In the genomic region with DNA sequence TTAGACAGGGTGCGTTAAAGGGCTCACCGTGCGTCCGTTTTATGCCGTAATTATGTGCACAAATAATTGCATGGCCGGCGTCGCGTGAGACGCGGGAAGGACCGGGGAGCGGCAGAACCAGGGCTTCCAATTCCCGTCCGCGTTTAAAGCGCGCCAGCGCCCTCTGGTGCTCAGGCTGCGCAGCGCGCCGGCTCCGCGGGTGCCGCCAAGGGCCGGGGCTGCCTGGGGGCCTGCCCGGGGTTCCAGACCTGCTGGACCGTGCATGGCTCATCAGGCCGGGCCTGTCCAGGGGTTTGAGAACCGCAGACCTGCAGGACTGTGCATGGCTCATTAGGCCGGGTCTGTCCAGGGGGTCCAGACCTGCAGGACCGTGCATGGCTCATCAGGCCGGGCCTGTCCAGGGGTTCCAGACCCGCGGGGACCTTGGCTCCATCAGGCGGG, we compare ENCODE assay signal across 8 cellular contexts.
DNase-seq lines count a peak whose midpoint lies in the region; ATAC-seq and TF ChIP-seq lines count a peak whose summit lies in the region.

No MANE protein-coding gene starts in this region.

- H3K36me3 Mint-ChIP-seq in activated T-helper 17 cell treated with anti-CD3 and anti-CD28 coated beads, Interleukin-2, amount 50 U/mL, for 72 hours (ENCODE audit: low read depth), result no peaks in the 10 kb centered on the region

- peaks cover 7% of the 10 kb centered on the region for H3K4me1 Mint-ChIP-seq in activated T-helper 17 cell treated with anti-CD3 and anti-CD28 coated beads, Interleukin-2, amount 50 U/mL, for 72 hours

- peak overlapping the region in 3 of 4 donors; percentile 25 to 39 (median 30) for H3K4me3 ChIP-seq in Peyer's patch

- H3K36me3 ChIP-seq in Peyer's patch, result no peaks in the 10 kb centered on the region

- H3K9me3 Mint-ChIP-seq in activated T-helper 17 cell treated with anti-CD3 and anti-CD28 coated beads, Interleukin-2, amount 50 U/mL, for 72 hours, result no peaks in the 10 kb centered on the region

- peak overlapping the region; percentile 79 for H3K4me3 Mint-ChIP-seq in activated T-helper 17 cell treated with anti-CD3 and anti-CD28 coated beads, Interleukin-2, amount 50 U/mL, for 72 hours

- peak overlapping the region; percentile 86 for H3K27ac Mint-ChIP-seq in activated T-helper 17 cell treated with anti-CD3 and anti-CD28 coated beads, Interleukin-2, amount 50 U/mL, for 72 hours

- peak; percentile 76 for ATAC-seq in HG03460 (IDR thresholded peaks at IDR 0.05; ENCODE audit: unreplicated experiment)
- ATAC-seq in activated T-helper 17 cell treated with anti-CD3 and anti-CD28 coated beads, Interleukin-2, amount 50 U/mL, for 72 hours (replicated peaks), result peak; percentile 92

- peak; percentile 44 to 91 (median 80) for TF ChIP-seq CTCF in Peyer's patch (IDR thresholded peaks at IDR 0.05)

- TF ChIP-seq POLR2A in Peyer's patch (IDR thresholded peaks at IDR 0.05), result no peak

- no peak overlapping the region for H3K27ac ChIP-seq in Peyer's patch
- no peak overlapping the region for H3K27ac ChIP-seq in substantia nigra (ENCODE audit: low read depth, low read length, poor library complexity, severe bottlenecking)

- no peaks in the 10 kb centered on the region for H3K4me1 ChIP-seq in Peyer's patch

- no peaks in the 10 kb centered on the region for H3K27me3 Mint-ChIP-seq in activated T-helper 17 cell treated with anti-CD3 and anti-CD28 coated beads, Interleukin-2, amount 50 U/mL, for 72 hours

- H3K9me3 ChIP-seq in Peyer's patch, result no peaks in the 10 kb centered on the region

- no peaks in the 10 kb centered on the region for H3K27me3 ChIP-seq in Peyer's patch

- peak; percentile 6 for DNase-seq in SIG-M5 treated with dmso at 0.1 percent for 504 hours (lab: John Stamatoyannopoulos, UW; ENCODE audit: unreplicated experiment)
- no peak for DNase-seq in SIG-M5 (lab: John Stamatoyannopoulos, UW)
- peak in 2 of 3 donors; percentile 85 to 86 for DNase-seq in Peyer's patch
- DNase-seq in fibroblast of the conjunctiva (ENCODE audit: low read depth), result peak; percentile 5
- DNase-seq in nucleus accumbens (lab: John Stamatoyannopoulos, UW), result peak in 44 of 56 donors; percentile 13 to 82 (median 48)
- DNase-seq in substantia nigra (lab: John Stamatoyannopoulos, UW), result peak in 42 of 49 donors; percentile 19 to 77 (median 51)
